ENCODE assay signal across 11 cellular contexts in the genomic region with DNA sequence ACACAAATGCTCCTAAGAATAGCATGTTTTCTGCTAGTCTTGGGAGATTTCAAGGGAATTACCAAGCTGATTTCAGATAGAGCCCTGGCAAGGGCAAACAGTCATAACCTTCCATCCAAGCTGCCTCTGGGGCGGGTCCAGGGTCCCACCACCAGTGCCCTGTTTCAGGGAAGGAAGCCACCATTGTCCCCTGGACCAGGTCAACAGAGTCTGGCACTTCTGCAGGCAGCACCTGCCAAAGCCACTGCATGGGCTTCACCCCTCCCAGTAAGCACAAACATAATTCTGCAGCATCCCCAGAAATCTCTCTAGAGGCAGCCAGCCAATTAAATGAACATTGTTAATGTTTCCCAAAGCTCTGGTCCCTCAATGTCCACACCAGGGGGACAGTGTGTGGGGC.
"Had no signal": no experiment of that assay in that cellular context is flagged by ENCODE, and none has a peak within 500 bp of the region (broad histone marks: within the 10 kb centered on the region; RNA-seq: fewer than 3 reads in every experiment).

No MANE protein-coding gene starts in this region.

- H3K9ac ChIP-seq: GM23248 had no signal

- FAIRE-seq: H1, H54 had no signal

- H3K4me1 ChIP-seq: HAP-1 had no signal

- H3K4me2 ChIP-seq: GM23338 had no signal

- H3K36me3 ChIP-seq: HAP-1 had no signal

- H2AFZ ChIP-seq: GM23248, GM23338 had no signal

- H3K4me3 ChIP-seq: GM23248, GM23338, HAP-1 had no signal

- H3K9me3 ChIP-seq: HAP-1 had no signal

- ATAC-seq: GM23338, HCT116 had no signal

- H3K27ac ChIP-seq: GM23248 had no signal

- DNase-seq: GM23248, GOT3, H7, H9, HCEC 1CT, HFFc6 had no signal
